ENCODE assay signal across 11 cellular contexts in the genomic region with DNA sequence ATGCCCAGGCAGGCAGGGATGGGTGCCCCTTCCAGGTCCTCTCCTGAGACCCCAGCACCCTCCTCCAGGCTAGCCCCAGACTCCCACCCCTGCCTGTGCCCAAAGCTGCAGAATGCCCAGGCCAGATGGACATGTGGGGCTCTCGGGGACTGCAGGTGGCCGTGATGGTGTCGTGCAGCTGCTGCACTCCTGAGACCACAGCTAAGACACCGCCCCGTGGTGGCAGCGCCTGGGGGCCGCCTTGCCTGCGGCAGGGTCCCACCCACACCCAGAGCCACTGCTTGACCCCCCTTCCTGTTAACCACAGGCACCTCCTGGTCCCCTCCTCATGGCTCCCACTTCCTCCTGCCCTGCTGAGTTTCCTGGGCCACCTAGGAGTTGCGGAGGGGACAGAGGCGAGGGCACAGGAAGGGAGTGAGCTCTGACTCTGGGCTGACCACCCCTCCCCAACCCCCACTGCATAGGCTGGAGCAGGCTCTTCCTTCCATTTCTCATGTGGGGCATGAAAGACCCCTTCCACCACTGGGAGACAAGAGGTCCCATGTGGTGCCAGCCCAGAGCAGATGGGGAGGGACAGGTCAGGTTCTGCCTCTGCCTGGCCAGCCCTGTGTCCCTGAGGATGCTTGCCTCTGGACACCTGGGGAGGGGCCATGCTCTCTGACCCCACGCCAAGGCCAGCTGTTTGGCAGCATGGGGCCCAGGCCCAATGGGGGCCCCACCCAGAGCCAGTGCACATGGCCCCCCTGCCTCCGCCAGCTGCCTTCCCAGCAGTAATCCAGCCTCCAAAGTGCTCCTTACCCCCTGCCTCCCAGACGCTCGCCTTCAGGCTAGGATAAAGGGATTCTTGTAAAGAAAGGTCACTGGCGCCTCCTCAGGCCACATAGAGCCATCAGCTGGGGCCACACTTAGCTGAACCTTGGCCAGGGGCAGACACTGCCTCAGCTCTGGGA. TPM values are rescaled to one million over a fixed set of nuclear protein-coding genes. Genes with fewer than 3 reads are reported as not detected.
DNase-seq lines count a peak whose midpoint lies in the region; ATAC-seq, FAIRE-seq and TF ChIP-seq lines count a peak whose summit lies in the region.
"Had no signal": no experiment of that assay in that cellular context is flagged by ENCODE, and none has a peak within 500 bp of the region (broad histone marks: within the 10 kb centered on the region; RNA-seq: fewer than 3 reads in every experiment).

No MANE protein-coding gene starts in this region.

- DNase-seq in CD14-positive monocyte (ENCODE audit: low spot score), result peak; percentile 49
- no peak for DNase-seq in K562 (ENCODE audit: extremely low read depth in 1 of 4, low spot score in 3 of 4)
- DNase-seq in mesenchymal stem cell, result no peak
- DNase-seq in activated CD4-positive, alpha-beta T cell treated with anti-CD3 and anti-CD28 coated beads for 1 hour, result no peak
- DNase-seq in stimulated activated CD4-positive, alpha-beta T cell treated with anti-CD3 and anti-CD28 coated beads, Interleukin-2, amount 100 ng/mL, for 24 hours, result no peak
- DNase-seq: stomach had no signal

- peaks cover 48% of the 10 kb centered on the region for H3K4me1 Mint-ChIP-seq in CD14-positive monocyte

- no peak overlapping the region for H3K14ac ChIP-seq in mesenchymal stem cell (ENCODE audit: low read length in 2 of 2)

- H3K18ac ChIP-seq in mesenchymal stem cell (ENCODE audit: low read depth in 1 of 2, low read length in 2 of 2), result no peak overlapping the region

- H2BK12ac ChIP-seq in mesenchymal stem cell (ENCODE audit: low read length in 2 of 2), result peak overlapping the region in 1 of 2 experiments; percentile 45

- no peaks in the 10 kb centered on the region for H3K79me2 ChIP-seq in K562 (ENCODE audit: control insufficient read depth, insufficient read depth, low read length)

- H2AK5ac ChIP-seq in mesenchymal stem cell (ENCODE audit: low read length, severe bottlenecking), result no peak overlapping the region

- H3K79me1 ChIP-seq in mesenchymal stem cell (replicated peaks; ENCODE audit: low read length, poor library complexity, severe bottlenecking), result peaks cover 49% of the 10 kb centered on the region

- H3K36me3 ChIP-seq in K562 (ENCODE audit: control insufficient read depth, insufficient read depth, low read length) (no peaks in the 10 kb centered on the region), mesenchymal stem cell (ENCODE audit: control insufficient read depth in 1 of 2, insufficient read depth in 2 of 2, low read depth in 1 of 2, low read length in 2 of 2) (peaks cover 0 to 15% of the 10 kb centered on the region in 2 experiments)
- H3K36me3 ChIP-seq: adrenal gland had no signal

- H3K4me3 ChIP-seq in K562, result no peak overlapping the region
- H3K4me3 ChIP-seq in mesenchymal stem cell (ENCODE audit: insufficient read depth in 1 of 2, low read depth in 1 of 2, low read length in 2 of 2), result no peak overlapping the region
- H3K4me3 ChIP-seq: adrenal gland, stomach had no signal

- TF ChIP-seq CTCF in CD14-positive monocyte (IDR thresholded peaks at IDR 0.05) (no peak), K562 (IDR thresholded peaks at IDR 0.05 in 2 of 3, conservative IDR thresholded peaks at IDR 0.05 in 1 of 3; ENCODE audit: insufficient read depth in 2 of 3, low read depth in 1 of 3, low read length in 3 of 3) (peak in 2 of 3 experiments; percentile 30 to 37; a peak in 2 of 6 replicates)

- peaks cover 3% of the 10 kb centered on the region for H3K9me1 ChIP-seq in K562 (ENCODE audit: control insufficient read depth, insufficient read depth, low read length)

- no peak overlapping the region for H2BK15ac ChIP-seq in mesenchymal stem cell (ENCODE audit: low read depth, poor library complexity, severe bottlenecking)

- H3K9me3 Mint-ChIP-seq in CD14-positive monocyte, result peaks cover 0 to 2% (median 0%) of the 10 kb centered on the region in 7 donors
- H3K9me3 Mint-ChIP-seq: CD8-positive, alpha-beta T cell had no signal

- peaks cover 13% of the 10 kb centered on the region; the same call in 1 of the 2 replicates for H4K20me1 ChIP-seq in K562 (replicated peaks; ENCODE audit: control insufficient read depth, insufficient read depth, low read length)

- no peak overlapping the region for H2BK5ac ChIP-seq in mesenchymal stem cell (ENCODE audit: low read depth, low read length, poor library complexity, severe bottlenecking)

- peaks cover 0 to 3% (median 2%) of the 10 kb centered on the region in 3 donors for H3K27me3 Mint-ChIP-seq in CD14-positive monocyte (ENCODE audit: low read depth in 3 of 3)

- TF ChIP-seq POLR2A in K562 (conservative IDR thresholded peaks at IDR 0.05), result no peak

- no peak overlapping the region for H3K4me3 Mint-ChIP-seq in CD14-positive monocyte
- H3K4me3 Mint-ChIP-seq: CD8-positive, alpha-beta T cell had no signal

- H4K8ac ChIP-seq in mesenchymal stem cell (ENCODE audit: low read length), result peak overlapping the region; percentile 31

- H3K27ac Mint-ChIP-seq in CD14-positive monocyte, result peak overlapping the region in 2 of 7 donors; percentile 20 to 68

- H3K4me1 ChIP-seq in K562 (replicated peaks in 1 of 2; ENCODE audit: control insufficient read depth in 2 of 2, insufficient read depth in 2 of 2, low read length in 2 of 2) (peaks cover 0 to 65% of the 10 kb centered on the region in 2 experiments; a peak in 2 of 5 replicates), mesenchymal stem cell (ENCODE audit: control insufficient read depth, insufficient read depth, low read depth, low read length) (peaks cover 37% of the 10 kb centered on the region)

- H3K9ac ChIP-seq in K562 (ENCODE audit: insufficient read depth in 1 of 2, low read depth in 2 of 2, low read length in 2 of 2) (no peak overlapping the region; a peak in 1 of 4 replicates), mesenchymal stem cell (ENCODE audit: low read length) (no peak overlapping the region)

- H2AFZ ChIP-seq in K562 (ENCODE audit: low read depth, low read length) (no peak overlapping the region), mesenchymal stem cell (ENCODE audit: low read depth, low read length) (no peak overlapping the region)

- no peak overlapping the region for H3K4me2 ChIP-seq in K562 (ENCODE audit: insufficient read depth, low read length)
- no peak overlapping the region for H3K4me2 ChIP-seq in mesenchymal stem cell (ENCODE audit: low read length, poor library complexity, severe bottlenecking)

- no peak for FAIRE-seq in K562 (lab: Jason Lieb, UNC)

- 75% methylated on average over 13 of the region's 15 CpGs for WGBS in K562 (ENCODE audit: insufficient coverage, low coverage, missing lambda C conversion rate)
- 80% methylated on average over 15 of the region's 15 CpGs for WGBS in mesenchymal stem cell

- peak; percentile 59 for ATAC-seq in K562
- no peak for ATAC-seq in HG02798 (IDR thresholded peaks at IDR 0.05; ENCODE audit: poor library complexity, unreplicated experiment)
- ATAC-seq in GM21515 (IDR thresholded peaks at IDR 0.05; ENCODE audit: unreplicated experiment), result no peak

- H3K9me3 ChIP-seq in K562 (replicated peaks; ENCODE audit: control insufficient read depth, insufficient read depth, low read depth, low read length) (no peaks in the 10 kb centered on the region), mesenchymal stem cell (ENCODE audit: control insufficient read depth, low read length) (no peaks in the 10 kb centered on the region)
- H3K9me3 ChIP-seq: adrenal gland, stomach had no signal

- no peak overlapping the region for H2BK120ac ChIP-seq in mesenchymal stem cell (ENCODE audit: low read depth, low read length)

- H3K23ac ChIP-seq in mesenchymal stem cell (ENCODE audit: low read length in 2 of 2), result no peak overlapping the region

- peaks cover 3 to 15% of the 10 kb centered on the region in 2 donors for H3K36me3 Mint-ChIP-seq in CD14-positive monocyte
- H3K36me3 Mint-ChIP-seq: CD8-positive, alpha-beta T cell had no signal

- H3K27ac ChIP-seq in K562 (ENCODE audit: extremely low read depth, low read depth, low read length), result no peak overlapping the region
- no peak overlapping the region for H3K27ac ChIP-seq in mesenchymal stem cell (ENCODE audit: low read length, poor library complexity, severe bottlenecking)
- H3K27ac ChIP-seq: adrenal gland had no signal

- H3K27me3 ChIP-seq in K562 (ENCODE audit: control insufficient read depth in 2 of 2, insufficient read depth in 2 of 2, low read length in 2 of 2) (no peaks in the 10 kb centered on the region), mesenchymal stem cell (ENCODE audit: control insufficient read depth in 1 of 2, insufficient read depth in 1 of 2, low read length in 2 of 2) (no peaks in the 10 kb centered on the region)
- H3K27me3 ChIP-seq: adrenal gland, stomach had no signal

- peak overlapping the region; percentile 25 for H4K91ac ChIP-seq in mesenchymal stem cell (ENCODE audit: low read length)

- POLR2A ChIA-PET in K562 (lab: Yijun Ruan, JAX), result interaction anchor here (1.5 kb wide), 1 partner anchor 13 kb away, joined by 3 read pairs; no protein-coding TSS in a partner anchor

- in situ Hi-C loops in K562 (cut with MboI), result no loop called here

- TF ChIP-seq RAD21 in Ishikawa (IDR thresholded peaks at IDR 0.05; ENCODE audit: low read depth), result peak; percentile 4; the same call in 1 of the 2 replicates
- TF ChIP-seq RAD21 in K562 (CRISPR knock-in tag; conservative IDR thresholded peaks at IDR 0.05 in 1 of 2, IDR thresholded peaks at IDR 0.05 in 1 of 2), result peak in 1 of 2 experiments; percentile 20; a peak in 2 of 4 replicates

- CTCF ChIA-PET in K562 (lab: Yijun Ruan, JAX; ENCODE audit: low intra/inter-chr PET ratio), result no interaction called here

- intact Hi-C loops in CD14-positive monocyte (cut with micrococcal nuclease), result no loop called here
- intact Hi-C loops in K562 (cut with micrococcal nuclease), result no loop called here

- no TSS peak for BruUV-seq in K562 (replicated peaks; lab: Mats Ljungman, UMichigan)

- TF ChIP-seq EP300 in Ishikawa (IDR thresholded peaks at IDR 0.05; ENCODE audit: borderline replicate concordance) (no peak), K562 (IDR thresholded peaks at IDR 0.05; ENCODE audit: low read length) (no peak)

- no peak overlapping the region for H3K4ac ChIP-seq in mesenchymal stem cell (ENCODE audit: low read depth in 1 of 2, low read length in 2 of 2)

RNA-seq across cellular contexts. Expression of a gene that starts 29.3 kb away (rescaled TPM):
- polyA plus RNA-seq in CD14-positive monocyte (1 to 10 TPM; 3.1 to 6.8 TPM), K562 (2011; rRNA removed) (3.2 and 7.5 TPM in 2 replicates), K562 (2014; fragmentation: Illumina TruSeq; extraction: Trizol) (3.1 and 4.6 TPM in 2 replicates), K562 (2014; fragmentation: Nextera tagmentation; extraction: Ambion mirVana) (under 1 TPM; 0.06 to 0.10 TPM), K562 (2014; rRNA removed) (6.6 and 11.9 TPM in 2 replicates)
- total RNA-seq in K562 (2011; cell fraction: chromatin; rRNA removed; ENCODE audit: low replicate concordance), result 40.9 and 87.7 TPM in 2 replicates
- 31.7 and 40.8 TPM in 2 replicates for total RNA-seq in K562 (2011; cell fraction: nucleolus; rRNA removed)
- total RNA-seq in K562 (2011; cell fraction: nucleoplasm; rRNA removed), result 28.2 and 35.2 TPM in 2 replicates
- total RNA-seq in K562 (2014; rRNA removed) (6.6 and 8.0 TPM in 2 replicates), K562 (2014; rRNA removed; fragmentation: Illumina TruSeq; extraction: Trizol) (1.4 and 2.4 TPM in 2 replicates), K562 (2015; rRNA removed; fragmentation: Illumina TruSeq; extraction: Trizol) (6.4 and 6.5 TPM in 2 replicates), K562 (2021) (14.3 and 14.8 TPM in 2 replicates)
- 3.8 and 6.2 TPM in 2 replicates for polyA plus RNA-seq in K562 (2011; cell fraction: cytosol; rRNA removed)
- 22.7 and 40.1 TPM in 2 replicates for polyA plus RNA-seq in K562 (2011; cell fraction: nucleus; rRNA removed)
- 7.8 and 10.2 TPM in 2 replicates for polyA plus RNA-seq in K562 (2012)
- 1.6 and 1.9 TPM in 2 replicates for polyA minus RNA-seq in K562 (2011; rRNA and poly(A)+ RNA removed)
- 5.9 and 6.9 TPM in 2 replicates for polyA minus RNA-seq in K562 (2011; cell fraction: cytosol; rRNA and poly(A)+ RNA removed)
- 13.1 and 15.5 TPM in 2 replicates for polyA minus RNA-seq in K562 (2011; cell fraction: nucleus; rRNA and poly(A)+ RNA removed)
- polyA plus RNA-seq in mesenchymal stem cell (2013, experiment 1 of 2), result 13.7 TPM
- 14.6 TPM for polyA plus RNA-seq in mesenchymal stem cell (2013, experiment 2 of 2)
